In the genomic region with DNA sequence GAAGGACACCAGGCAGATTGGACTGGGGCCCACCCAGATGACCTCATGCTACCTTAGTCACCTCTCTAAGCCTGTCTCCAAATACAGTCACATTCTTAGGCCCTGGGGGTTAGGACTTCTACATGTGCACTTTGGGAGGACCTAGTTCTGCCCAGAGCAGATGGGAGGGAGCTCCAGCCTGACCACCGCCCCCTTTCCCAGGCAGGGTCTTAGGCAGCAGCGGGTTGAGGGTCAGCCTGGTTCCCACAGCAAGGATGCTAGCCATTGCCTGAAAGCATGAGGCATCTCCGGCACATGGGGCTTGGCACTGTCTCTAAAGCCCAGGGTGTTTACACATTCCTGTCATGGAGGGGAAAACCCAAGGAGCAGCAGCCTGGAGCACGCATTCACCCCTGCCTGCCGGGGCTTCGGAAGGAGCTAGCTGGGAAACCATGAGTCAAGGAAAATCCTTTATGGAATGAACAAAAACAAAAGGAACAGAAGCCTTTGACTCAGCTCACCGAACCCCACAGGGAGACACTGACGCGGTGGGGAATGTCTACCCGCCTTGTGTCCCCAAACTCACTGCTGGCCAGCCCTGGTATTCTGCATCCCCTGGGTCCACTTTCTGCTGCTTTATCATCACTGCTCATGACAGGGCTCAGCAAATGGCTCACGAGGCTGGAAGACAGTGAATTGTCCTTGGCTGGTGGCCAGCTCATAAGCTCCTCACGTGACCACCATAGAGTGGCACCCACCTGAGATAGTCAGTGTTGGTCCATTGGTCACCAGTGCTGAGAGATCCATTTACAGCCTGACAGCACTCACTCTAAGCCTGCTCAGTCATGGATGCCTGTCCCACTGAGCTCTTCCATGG, we compare ENCODE assay signal across 1 cellular context.
TF ChIP-seq lines count a peak whose summit lies in the region.

No MANE protein-coding gene starts in this region.

TF ChIP-seq in IMR-90, 13 proteins besides CTCF, POLR2A, EP300 and RAD21 (continued from another document):
- TF ChIP-seq USF2 (IDR thresholded peaks at IDR 0.05; ENCODE audit: low read depth, low read length) (peak; percentile 90), FOS (IDR thresholded peaks at IDR 0.05; ENCODE audit: low read depth, low read length) (peak; percentile 80)
